ENCODE assay signal across 16 cellular contexts in the genomic region with DNA sequence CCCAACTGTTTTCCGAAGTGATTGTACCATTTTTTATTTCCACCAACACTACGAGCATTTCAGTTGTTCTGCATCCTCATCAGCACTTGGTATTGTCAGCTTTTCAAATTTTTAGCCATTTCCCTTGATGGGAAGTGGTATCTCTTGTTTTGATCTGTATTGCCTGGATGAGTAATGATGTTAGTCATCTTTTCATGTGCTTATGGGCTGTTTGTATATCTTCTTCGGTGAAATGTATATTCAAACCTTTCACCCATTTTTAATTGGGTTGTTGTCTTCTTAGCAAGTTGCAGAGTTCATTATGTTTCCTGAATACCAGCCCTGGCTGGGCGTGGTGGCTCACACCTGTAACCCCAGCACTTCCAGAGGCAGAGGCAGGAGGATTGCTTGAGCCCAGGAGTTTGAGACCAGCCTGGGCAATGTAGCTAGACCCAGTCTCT. TPM values are rescaled to one million over a fixed set of nuclear protein-coding genes. Genes with fewer than 3 reads are reported as not detected.
DNase-seq lines count a peak whose midpoint lies in the region; ATAC-seq, FAIRE-seq and TF ChIP-seq lines count a peak whose summit lies in the region.
"Had no signal": no experiment of that assay in that cellular context is flagged by ENCODE, and none has a peak within 500 bp of the region (broad histone marks: within the 10 kb centered on the region; RNA-seq: fewer than 3 reads in every experiment).

No MANE protein-coding gene starts in this region.

- dilution Hi-C loops in keratinocyte (cut with MboI; ENCODE audit: extremely low pct_ligation_motif_present, low sequenced_read_pairs), result no loop called here

- H3K4me2 ChIP-seq in DOHH2 (ENCODE audit: low read length), result peak overlapping the region; percentile 69
- peak overlapping the region; percentile 97 for H3K4me2 ChIP-seq in HCT116 (ENCODE audit: low read length)
- H3K4me2 ChIP-seq in keratinocyte (ENCODE audit: control insufficient read depth, extremely low read depth, insufficient read depth, low read depth, low read length), result no peak overlapping the region

- peaks cover 20% of the 10 kb centered on the region for H3K4me1 Mint-ChIP-seq in activated CD8-positive, alpha-beta memory T cell treated with anti-CD3 and anti-CD28 coated beads, Interleukin-2, amount 10 ng/mL, durations not matched to agents 7 days and 5 days

- H3K79me2 ChIP-seq in DOHH2 (ENCODE audit: control insufficient read depth, low read length), result peaks cover 10% of the 10 kb centered on the region
- peaks cover 35% of the 10 kb centered on the region for H3K79me2 ChIP-seq in HCT116 (ENCODE audit: insufficient read depth, low read length)
- no peaks in the 10 kb centered on the region for H3K79me2 ChIP-seq in keratinocyte (ENCODE audit: control insufficient read depth, insufficient read depth, low read length)

- H3K36me3 ChIP-seq in DOHH2 (ENCODE audit: control insufficient read depth, low read length) (no peaks in the 10 kb centered on the region), HCT116 (ENCODE audit: control insufficient read depth in 1 of 2, insufficient read depth in 2 of 2, low read length in 2 of 2) (no peaks in the 10 kb centered on the region), keratinocyte (ENCODE audit: control insufficient read depth in 2 of 2, extremely low read depth in 1 of 2, insufficient read depth in 2 of 2, low read length in 2 of 2) (no peaks in the 10 kb centered on the region)
- H3K36me3 ChIP-seq: SJCRH30 had no signal

- no peaks in the 10 kb centered on the region for H3K9me3 Mint-ChIP-seq in activated CD8-positive, alpha-beta memory T cell treated with anti-CD3 and anti-CD28 coated beads, Interleukin-2, amount 10 ng/mL, durations not matched to agents 7 days and 5 days (ENCODE audit: low read depth)
- H3K9me3 Mint-ChIP-seq: CD4-positive, alpha-beta T cell; effector memory CD8-positive, alpha-beta T cell; natural killer cell had no signal

- TF ChIP-seq RAD21 in HCT116 (IDR thresholded peaks at IDR 0.05; ENCODE audit: low read depth), result no peak

- H3K9me2 ChIP-seq in DOHH2 (replicated peaks; ENCODE audit: control insufficient read depth, low read length) (no peaks in the 10 kb centered on the region), HCT116 (ENCODE audit: insufficient read depth) (no peaks in the 10 kb centered on the region)

- POLR2A ChIA-PET in HCT116 (lab: Charles Lee) (no interaction called here), RWPE1 (lab: Yijun Ruan, JAX; ENCODE audit: low non-redundant PET) (no interaction called here)

- FAIRE-seq in keratinocyte (lab: Jason Lieb, UNC), result peak; percentile 77
- FAIRE-seq: frontal cortex had no signal

- peak overlapping the region; percentile 51 for H3K4me3 ChIP-seq in DOHH2 (ENCODE audit: low read length)
- H3K4me3 ChIP-seq in HCT116 (replicated peaks in 1 of 2; ENCODE audit: low read depth in 1 of 2, low read length in 2 of 2), result 0 out of 4 replicates have a peak overlapping the region, but pooled peaks of 1 of the 2 experiments have one; percentile 7
- no peak overlapping the region for H3K4me3 ChIP-seq in keratinocyte (ENCODE audit: control insufficient read depth in 2 of 3, extremely low read depth in 1 of 3, insufficient read depth in 2 of 3, low read depth in 1 of 3, low read length in 3 of 3)
- H3K4me3 ChIP-seq: psoas muscle, SJCRH30 had no signal

- DNase-seq in HCT116 (ENCODE audit: low read depth, low spot score) (peak; percentile 29), RWPE1 (ENCODE audit: low spot score) (peak; percentile 71), keratinocyte (ENCODE audit: low read depth, low spot score) (peak; percentile 75), NCI-H2196 (lab: John Stamatoyannopoulos, UW; ENCODE audit: unreplicated experiment) (no peak), AG08395 (ENCODE audit: low spot score) (no peak)
- no peak for DNase-seq in activated CD8-positive, alpha-beta memory T cell treated with anti-CD3 and anti-CD28 coated beads, Interleukin-2, amount 10 ng/mL, durations not matched to agents 7 days and 5 days
- DNase-seq: activated naive CD4-positive, alpha-beta T cell treated with Interleukin-2 at 50 U/mL for 16 hours; CD4-positive, alpha-beta T cell; effector memory CD8-positive, alpha-beta T cell; natural killer cell; NCI-H1048; psoas muscle; SJCRH30; stimulated activated CD4-positive, alpha-beta T cell treated with anti-CD3 and anti-CD28 coated beads, Interleukin-15, amount 100 ng/mL, for 24 hours had no signal

- H3K27me3 Mint-ChIP-seq in activated CD8-positive, alpha-beta memory T cell treated with anti-CD3 and anti-CD28 coated beads, Interleukin-2, amount 10 ng/mL, durations not matched to agents 7 days and 5 days, result peaks cover 10% of the 10 kb centered on the region

- no peaks in the 10 kb centered on the region for H3K27me3 ChIP-seq in DOHH2 (ENCODE audit: control insufficient read depth, low read length)
- H3K27me3 ChIP-seq in HCT116 (ENCODE audit: insufficient read depth, low read length), result no peaks in the 10 kb centered on the region
- no peaks in the 10 kb centered on the region for H3K27me3 ChIP-seq in keratinocyte (ENCODE audit: control insufficient read depth, extremely low read depth, insufficient read depth, low read length)
- H3K27me3 ChIP-seq: SJCRH30 had no signal

- RAD21 ChIA-PET in HCT116 (lab: Charles Lee; ENCODE audit: low non-redundant PET in 1 of 2, low total read pairs in 2 of 2, uncharacterized antibody in 2 of 2, unreplicated experiment in 2 of 2), result no interaction called here

- H2AFZ ChIP-seq in HCT116 (ENCODE audit: low read depth, low read length, poor library complexity, severe bottlenecking) (no peak overlapping the region), keratinocyte (ENCODE audit: control insufficient read depth, low read length) (no peak overlapping the region)

- no peak overlapping the region for H3K4me3 Mint-ChIP-seq in activated CD8-positive, alpha-beta memory T cell treated with anti-CD3 and anti-CD28 coated beads, Interleukin-2, amount 10 ng/mL, durations not matched to agents 7 days and 5 days
- H3K4me3 Mint-ChIP-seq: CD4-positive, alpha-beta T cell; effector memory CD8-positive, alpha-beta T cell; natural killer cell had no signal

- H3K4me1 ChIP-seq in DOHH2 (ENCODE audit: control insufficient read depth, low read length) (peaks cover 77% of the 10 kb centered on the region), HCT116 (ENCODE audit: control insufficient read depth in 1 of 2, insufficient read depth in 2 of 2, low read length in 2 of 2) (peaks cover 58 to 77% of the 10 kb centered on the region in 2 experiments), keratinocyte (ENCODE audit: control insufficient read depth, extremely low read depth, insufficient read depth, low read length) (peaks cover 31% of the 10 kb centered on the region)

- no peaks in the 10 kb centered on the region for H3K36me3 Mint-ChIP-seq in activated CD8-positive, alpha-beta memory T cell treated with anti-CD3 and anti-CD28 coated beads, Interleukin-2, amount 10 ng/mL, durations not matched to agents 7 days and 5 days
- H3K36me3 Mint-ChIP-seq: natural killer cell had no signal

- H4K20me1 ChIP-seq in DOHH2 (ENCODE audit: control insufficient read depth, insufficient read depth, low read depth, low read length) (no peaks in the 10 kb centered on the region), HCT116 (ENCODE audit: insufficient read depth) (no peaks in the 10 kb centered on the region), keratinocyte (ENCODE audit: control insufficient read depth, extremely low read depth, insufficient read depth, low read length) (no peaks in the 10 kb centered on the region)

- TF ChIP-seq POLR2A in HCT116 (IDR thresholded peaks at IDR 0.05; ENCODE audit: borderline replicate concordance, extremely low read depth, insufficient read depth, insufficient read length), result no peak

- peak; percentile 29 for ATAC-seq in HCT116
- no peak for ATAC-seq in activated CD8-positive, alpha-beta memory T cell treated with anti-CD3 and anti-CD28 coated beads, Interleukin-2, amount 10 ng/mL, durations not matched to agents 7 days and 5 days
- ATAC-seq: effector memory CD8-positive, alpha-beta T cell; natural killer cell; psoas muscle had no signal

- peak overlapping the region; percentile 73 for H3K27ac ChIP-seq in DOHH2 (ENCODE audit: low read depth, low read length)
- H3K27ac ChIP-seq in HCT116 (ENCODE audit: low read depth, low read length), result peak overlapping the region; percentile 90
- peak overlapping the region; percentile 98 for H3K27ac ChIP-seq in RWPE1
- peak overlapping the region; percentile 98 for H3K27ac ChIP-seq in keratinocyte (ENCODE audit: control insufficient read depth, insufficient read depth, low read length)
- H3K27ac ChIP-seq: psoas muscle, SJCRH30 had no signal

- no peaks in the 10 kb centered on the region for H3K9me1 ChIP-seq in keratinocyte (ENCODE audit: control insufficient read depth, extremely low read depth, insufficient read depth, low read length)

- no peak overlapping the region; the same call in 1 of the 2 replicates for H3K9ac ChIP-seq in HCT116 (ENCODE audit: low read length)
- no peak overlapping the region for H3K9ac ChIP-seq in keratinocyte (ENCODE audit: control insufficient read depth, extremely low read depth, insufficient read depth, low read length)

- peaks cover 13% of the 10 kb centered on the region for H3F3A ChIP-seq in DOHH2 (ENCODE audit: control insufficient read depth, insufficient read depth)

- no peak overlapping the region for H3K27ac Mint-ChIP-seq in activated CD8-positive, alpha-beta memory T cell treated with anti-CD3 and anti-CD28 coated beads, Interleukin-2, amount 10 ng/mL, durations not matched to agents 7 days and 5 days
- H3K27ac Mint-ChIP-seq: CD4-positive, alpha-beta T cell; natural killer cell had no signal

- no TSS peak for BruUV-seq in HCT116 (replicated peaks; lab: Mats Ljungman, UMichigan)

- TF ChIP-seq CTCF in DOHH2 (IDR thresholded peaks at IDR 0.05; ENCODE audit: low read depth, low read length, poor library complexity, severe bottlenecking) (no peak), HCT116 (IDR thresholded peaks at IDR 0.05 in 2 of 3, conservative IDR thresholded peaks at IDR 0.05 in 1 of 3; ENCODE audit: borderline replicate concordance in 1 of 3, insufficient read depth in 1 of 3, low read depth in 2 of 3, low read length in 2 of 3) (no peak), RWPE1 (conservative IDR thresholded peaks at IDR 0.05; ENCODE audit: low read depth) (no peak), keratinocyte (optimal IDR thresholded peaks at IDR 0.05 in 1 of 3, IDR thresholded peaks at IDR 0.05 in 1 of 3, conservative IDR thresholded peaks at IDR 0.05 in 1 of 3; ENCODE audit: extremely low read depth in 1 of 3, insufficient read depth in 2 of 3, low read length in 3 of 3) (no peak)

- intact Hi-C loops in HCT116 (cut with micrococcal nuclease), result no loop called here

- CTCF ChIA-PET in HCT116 (lab: Charles Lee), result no interaction called here
- CTCF ChIA-PET in RWPE1 (lab: Yijun Ruan, JAX), result no interaction called here
- CTCF ChIA-PET in activated CD8-positive, alpha-beta memory T cell treated with anti-CD3 and anti-CD28 coated beads, Interleukin-2, amount 10 ng/mL, durations not matched to agents 7 days and 5 days (lab: Charles Lee), result no interaction called here

- H3K9me3 ChIP-seq in DOHH2 (ENCODE audit: control insufficient read depth, insufficient read depth, low read length), result peaks cover 6% of the 10 kb centered on the region; the same call in 1 of the 2 replicates
- H3K9me3 ChIP-seq in HCT116 (ENCODE audit: control insufficient read depth in 1 of 2, insufficient read depth in 1 of 2, low read depth in 1 of 2, low read length in 2 of 2), result no peaks in the 10 kb centered on the region
- peaks cover 7% of the 10 kb centered on the region for H3K9me3 ChIP-seq in keratinocyte (ENCODE audit: control insufficient read depth, low read depth, low read length)
- H3K9me3 ChIP-seq: psoas muscle, SJCRH30 had no signal

RNA-seq across cellular contexts. Expression of a gene that starts 22.1 kb away (rescaled TPM):
- total RNA-seq in HCT116 (2021; ENCODE audit: unreplicated experiment), result 40.1 TPM
- polyA plus RNA-seq in HCT116 (2012), result 28.6 and 33.7 TPM in 2 replicates
- 2.6 to 4.1 TPM (median 3.8 TPM) in 3 replicates for polyA plus RNA-seq in keratinocyte
- polyA plus RNA-seq in keratinocyte (2011; ENCODE audit: low read depth), result 20.4 TPM
- polyA plus RNA-seq in keratinocyte (2011; cell fraction: cytosol; rRNA removed), result 2.1 and 5.5 TPM in 2 replicates
- 8.1 and 12.2 TPM in 2 replicates for polyA plus RNA-seq in keratinocyte (2011; cell fraction: nucleus; rRNA removed)
- 8.4 and 18.0 TPM in 2 replicates for polyA plus RNA-seq in keratinocyte (2012; ENCODE audit: low replicate concordance)
- 5.5 to 21.8 TPM (median 5.9 TPM) in 3 replicates for polyA minus RNA-seq in keratinocyte
- polyA minus RNA-seq in keratinocyte (2011; cell fraction: cytosol; rRNA and poly(A)+ RNA removed), result 10.0 TPM
- polyA minus RNA-seq in keratinocyte (2011; cell fraction: nucleus; rRNA and poly(A)+ RNA removed), result 9.7 and 13.0 TPM in 2 replicates
- total RNA-seq in activated CD8-positive, alpha-beta memory T cell treated with anti-CD3 and anti-CD28 coated beads, Interleukin-2, amount 10 ng/mL, durations not matched to agents 7 days and 5 days, result 1 to 10 TPM; 1.9 to 4.6 TPM

RNA-seq across cellular contexts. Expression of a gene that starts 57.1 kb away (rescaled TPM):
- 75.6 TPM for total RNA-seq in HCT116 (2021; ENCODE audit: unreplicated experiment)
- polyA plus RNA-seq in HCT116 (2012), result 47.8 and 57.6 TPM in 2 replicates
- 14.5 to 24.9 TPM (median 24.7 TPM) in 3 replicates for polyA plus RNA-seq in keratinocyte
- polyA plus RNA-seq in keratinocyte (2011; ENCODE audit: low read depth), result 12.6 TPM
- 15.3 and 16.2 TPM in 2 replicates for polyA plus RNA-seq in keratinocyte (2011; cell fraction: cytosol; rRNA removed)
- polyA plus RNA-seq in keratinocyte (2011; cell fraction: nucleus; rRNA removed), result 10.3 and 11.2 TPM in 2 replicates
- 8.9 and 30.6 TPM in 2 replicates for polyA plus RNA-seq in keratinocyte (2012; ENCODE audit: low replicate concordance)
- polyA minus RNA-seq in keratinocyte, result 18.9 to 38.2 TPM (median 29.1 TPM) in 3 replicates
- 11.1 TPM for polyA minus RNA-seq in keratinocyte (2011; cell fraction: cytosol; rRNA and poly(A)+ RNA removed)
- polyA minus RNA-seq in keratinocyte (2011; cell fraction: nucleus; rRNA and poly(A)+ RNA removed), result 4.7 and 8.5 TPM in 2 replicates
- 10 to 100 TPM; 70.5 to 76.8 TPM for total RNA-seq in activated CD8-positive, alpha-beta memory T cell treated with anti-CD3 and anti-CD28 coated beads, Interleukin-2, amount 10 ng/mL, durations not matched to agents 7 days and 5 days

Comparison
In these comparisons a context has a peak if more than half of its experiments do, and no peak if none do; other contexts are left out.
1. DNase-seq: peak in HCT116 (single experiment), RWPE1 (single experiment) and keratinocyte (single experiment); none in NCI-H2196 (single experiment), activated CD8-positive, alpha-beta memory T cell treated with anti-CD3 and anti-CD28 coated beads, Interleukin-2, amount 10 ng/mL, durations not matched to agents 7 days and 5 days (single experiment) and AG08395 (single experiment).
2. Peak in every context shown above with its lines, with median percentiles within 50 percentile points of each other: H3K27ac ChIP-seq.